Comparison of ENCODE assay signal across 1 cellular context in the genomic region with DNA sequence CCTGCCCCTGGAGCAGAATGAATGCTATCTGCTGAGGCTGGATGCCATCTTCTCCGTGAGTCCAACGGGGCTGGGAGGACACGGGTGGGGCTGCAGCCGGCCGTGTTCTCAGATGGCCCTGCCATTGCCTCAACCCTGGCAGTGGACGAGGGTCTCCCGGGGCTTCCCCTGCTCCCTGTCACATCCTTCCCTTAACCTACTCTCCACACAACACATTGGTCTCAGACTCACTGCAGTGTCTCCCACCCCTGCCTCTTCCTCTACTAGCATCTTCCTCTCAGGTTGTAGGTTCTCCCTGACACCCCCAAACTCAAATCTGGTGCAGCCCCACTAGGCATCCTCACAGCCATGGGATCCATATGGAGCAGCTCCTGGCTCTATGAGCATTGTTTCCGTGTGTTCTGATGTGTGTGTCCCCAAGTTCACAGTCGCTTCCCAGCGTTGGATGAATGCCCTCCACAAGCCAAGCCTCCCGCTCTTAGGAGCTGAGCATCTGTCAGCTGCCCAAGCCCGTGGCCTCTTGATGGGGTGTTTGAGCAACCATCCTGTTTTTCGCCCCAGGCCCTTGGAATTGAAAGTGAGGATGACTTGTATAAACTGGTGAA.
TF ChIP-seq lines count a peak whose summit lies in the region.

No MANE protein-coding gene starts in this region.

TF ChIP-seq in A549, 52 proteins besides CTCF, POLR2A, EP300 and RAD21 (continued from another document):
- TF ChIP-seq, protein P1, sequence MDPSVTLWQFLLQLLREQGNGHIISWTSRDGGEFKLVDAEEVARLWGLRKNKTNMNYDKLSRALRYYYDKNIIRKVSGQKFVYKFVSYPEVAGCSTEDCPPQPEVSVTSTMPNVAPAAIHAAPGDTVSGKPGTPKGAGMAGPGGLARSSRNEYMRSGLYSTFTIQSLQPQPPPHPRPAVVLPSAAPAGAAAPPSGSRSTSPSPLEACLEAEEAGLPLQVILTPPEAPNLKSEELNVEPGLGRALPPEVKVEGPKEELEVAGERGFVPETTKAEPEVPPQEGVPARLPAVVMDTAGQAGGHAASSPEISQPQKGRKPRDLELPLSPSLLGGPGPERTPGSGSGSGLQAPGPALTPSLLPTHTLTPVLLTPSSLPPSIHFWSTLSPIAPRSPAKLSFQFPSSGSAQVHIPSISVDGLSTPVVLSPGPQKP (IDR thresholded peaks at IDR 0.05; ENCODE audit: low read depth, low read length), result no peak
- TF ChIP-seq JUNB (IDR thresholded peaks at IDR 0.05) (no peak), NFE2L2 (conservative IDR thresholded peaks at IDR 0.05; ENCODE audit: low read length) (0 out of 2 replicates have a peak, but pooled peaks have one; percentile 8)
TF ChIP-seq in A549: peak in this region for 1.
